Comparison of ENCODE assay signal across 19 cellular contexts in genomic region chr12:113788020-113788856, GRCh38.
A peak's percentile ranks its signal among the peaks of the same experiment; 100 is the strongest.
DNase-seq lines count a peak whose midpoint lies in the region; ATAC-seq and TF ChIP-seq lines count a peak whose summit lies in the region.
"Had no signal": no experiment of that assay in that cellular context is flagged by ENCODE, and none has a peak within 500 bp of the region (broad histone marks: within the 10 kb centered on the region; RNA-seq: fewer than 3 reads in every experiment).

No MANE protein-coding gene starts in this region.

- peaks cover 20% of the 10 kb centered on the region for H3K9me3 Mint-ChIP-seq in stimulated activated memory B cell treated with anti-CD40 and anti-IgM and Interleukin-4, amounts not matched to agents 10 μg/mL and 1 μg/mL and 100 μg/mL, for 72 hours
- H3K9me3 Mint-ChIP-seq: neural crest cell had no signal

- no peak overlapping the region for H3K4me3 ChIP-seq in astrocyte of the spinal cord (ENCODE audit: low read depth, low read length)
- H3K4me3 ChIP-seq: SK-N-MC, testis had no signal

- DNase-seq in EH (ENCODE audit: low read depth) (peak; percentile 76), LHCN-M2 (ENCODE audit: low read depth) (peak; percentile 69), astrocyte of the spinal cord (ENCODE audit: low read depth, low spot score) (peak; percentile 39), myocyte (ENCODE audit: low read depth) (peak; percentile 16), amniotic stem cell (lab: John Stamatoyannopoulos, UW) (no peak), AG08396 (ENCODE audit: low spot score) (no peak)
- DNase-seq: activated T-cell treated with anti-CD3 and anti-CD28 coated beads, Interleukin-2, amount 50 U/mL, for 72 hours; cerebellar nuclear complex; GF-D8; H7; islet precursor cell; KBM-7; mesendoderm; NCI-H1417 treated with DMSO at 0.1 percent for 48 hours; testis had no signal

- peaks cover 7% of the 10 kb centered on the region for H3K36me3 Mint-ChIP-seq in stimulated activated memory B cell treated with anti-CD40 and anti-IgM and Interleukin-4, amounts not matched to agents 10 μg/mL and 1 μg/mL and 100 μg/mL, for 72 hours

- no peaks in the 10 kb centered on the region for H3K4me1 Mint-ChIP-seq in stimulated activated memory B cell treated with anti-CD40 and anti-IgM and Interleukin-4, amounts not matched to agents 10 μg/mL and 1 μg/mL and 100 μg/mL, for 72 hours

- TF ChIP-seq CTCF in astrocyte of the spinal cord (IDR thresholded peaks at IDR 0.05; ENCODE audit: low read depth, low read length), result no peak

- H3K27ac Mint-ChIP-seq in stimulated activated memory B cell treated with anti-CD40 and anti-IgM and Interleukin-4, amounts not matched to agents 10 μg/mL and 1 μg/mL and 100 μg/mL, for 72 hours, result no peak overlapping the region
- H3K27ac Mint-ChIP-seq: activated T-cell treated with anti-CD3 and anti-CD28 coated beads, Interleukin-2, amount 50 U/mL, for 72 hours had no signal

- ATAC-seq in stimulated activated memory B cell treated with anti-CD40 and anti-IgM and Interleukin-4, amounts not matched to agents 10 μg/mL and 1 μg/mL and 100 μg/mL, for 72 hours, result no peak
- ATAC-seq in HG03378 (IDR thresholded peaks at IDR 0.05; ENCODE audit: unreplicated experiment), result no peak
- ATAC-seq: activated T-cell treated with anti-CD3 and anti-CD28 coated beads, Interleukin-2, amount 50 U/mL, for 72 hours had no signal

- in situ Hi-C loops in astrocyte of the spinal cord (cut with HindIII; ENCODE audit: low sequenced_read_pairs), result no loop called here

- peaks cover 3% of the 10 kb centered on the region for H3K27me3 Mint-ChIP-seq in stimulated activated memory B cell treated with anti-CD40 and anti-IgM and Interleukin-4, amounts not matched to agents 10 μg/mL and 1 μg/mL and 100 μg/mL, for 72 hours

- no peak overlapping the region for H3K4me3 Mint-ChIP-seq in stimulated activated memory B cell treated with anti-CD40 and anti-IgM and Interleukin-4, amounts not matched to agents 10 μg/mL and 1 μg/mL and 100 μg/mL, for 72 hours
- H3K4me3 Mint-ChIP-seq: activated T-cell treated with anti-CD3 and anti-CD28 coated beads, Interleukin-2, amount 50 U/mL, for 72 hours; neural crest cell had no signal

Comparison
In these comparisons a context has a peak if more than half of its experiments do, and no peak if none do; other contexts are left out.
1. DNase-seq: peak in EH (single experiment), LHCN-M2 (single experiment), astrocyte of the spinal cord (single experiment) and myocyte (single experiment); none in amniotic stem cell (single experiment) and AG08396 (single experiment).